ENCODE assay signal across 8 cellular contexts in genomic region chr13:27954406-27954851, GRCh38. TPM values are rescaled to one million over a fixed set of nuclear protein-coding genes. Genes with fewer than 3 reads are reported as not detected.
DNase-seq lines count a peak whose midpoint lies in the region; ATAC-seq and TF ChIP-seq lines count a peak whose summit lies in the region.

No MANE protein-coding gene starts in this region.

- H2AK5ac ChIP-seq in mesendoderm (ENCODE audit: low read length) = no peak overlapping the region

- POLR2A ChIA-PET in MCF 10A (lab: Yijun Ruan, JAX) = interaction anchor here (1.2 kb wide), 1 partner anchor 124 kb away, joined by 6 read pairs; no protein-coding TSS in a partner anchor

- peak overlapping the region; percentile 32 to 63 (median 48) for H3K4me3 ChIP-seq in breast epithelium
- no peak overlapping the region for H3K4me3 ChIP-seq in mesendoderm (ENCODE audit: low read length)

- H3K27ac ChIP-seq in breast epithelium = no peak overlapping the region
- no peak overlapping the region for H3K27ac ChIP-seq in mesendoderm (ENCODE audit: low read depth, low read length)

- H3K27ac Mint-ChIP-seq in MCF 10A (ENCODE audit: low read depth, unreplicated experiment) = no peak overlapping the region
- no peak overlapping the region for H3K27ac Mint-ChIP-seq in central memory CD8-positive, alpha-beta T cell (ENCODE audit: low read depth)

- H3K79me1 ChIP-seq in mesendoderm (ENCODE audit: low read length) = no peaks in the 10 kb centered on the region

- H2BK5ac ChIP-seq in mesendoderm (ENCODE audit: low read length) = no peak overlapping the region

- peak; percentile 27 for ATAC-seq in HG03460 (IDR thresholded peaks at IDR 0.05; ENCODE audit: unreplicated experiment)
- ATAC-seq in central memory CD8-positive, alpha-beta T cell (replicated peaks; ENCODE audit: extremely low read depth, poor library complexity, severe bottlenecking) = no peak

- H3K18ac ChIP-seq in mesendoderm (ENCODE audit: low read length) = no peak overlapping the region

- no peak for TF ChIP-seq CTCF in breast epithelium (IDR thresholded peaks at IDR 0.05)
- TF ChIP-seq CTCF in MCF 10A (IDR thresholded peaks at IDR 0.05; ENCODE audit: unreplicated experiment) = no peak

- H3K4me1 Mint-ChIP-seq in MCF 10A (ENCODE audit: insufficient read depth, unreplicated experiment) = no peaks in the 10 kb centered on the region
- H3K4me1 Mint-ChIP-seq in central memory CD8-positive, alpha-beta T cell = peaks cover 7% of the 10 kb centered on the region

- H3K36me3 ChIP-seq in breast epithelium (no peaks in the 10 kb centered on the region), mesendoderm (ENCODE audit: control insufficient read depth, insufficient read depth, low read length) (no peaks in the 10 kb centered on the region)

- H3K4me1 ChIP-seq in breast epithelium = no peaks in the 10 kb centered on the region
- H3K4me1 ChIP-seq in mesendoderm (ENCODE audit: control insufficient read depth, low read depth, low read length) = no peaks in the 10 kb centered on the region

- no TSS peak for BruUV-seq in MCF 10A (replicated peaks; lab: Mats Ljungman, UMichigan)

- no peak overlapping the region for H4K5ac ChIP-seq in mesendoderm (ENCODE audit: low read length)

- DNase-seq in breast epithelium (ENCODE audit: low spot score in 2 of 2) = no peak
- no peak for DNase-seq in MCF 10A (ENCODE audit: unreplicated experiment)
- no peak for DNase-seq in central memory CD8-positive, alpha-beta T cell (ENCODE audit: low spot score in 2 of 2)
- DNase-seq in mesendoderm = peak; percentile 68
- DNase-seq in cerebellar cortex (ENCODE audit: low spot score) = no peak
- no peak for DNase-seq in putamen (ENCODE audit: low spot score)
- DNase-seq in HT-29 (ENCODE audit: low spot score) = no peak

- H3K9me3 Mint-ChIP-seq in MCF 10A (ENCODE audit: unreplicated experiment) = no peaks in the 10 kb centered on the region
- peaks cover 5% of the 10 kb centered on the region for H3K9me3 Mint-ChIP-seq in central memory CD8-positive, alpha-beta T cell

- no peaks in the 10 kb centered on the region for H3K27me3 Mint-ChIP-seq in MCF 10A (ENCODE audit: insufficient read depth, unreplicated experiment)
- peaks cover 80% of the 10 kb centered on the region for H3K27me3 Mint-ChIP-seq in central memory CD8-positive, alpha-beta T cell

- H3K36me3 Mint-ChIP-seq in MCF 10A (ENCODE audit: insufficient read depth, unreplicated experiment) = no peaks in the 10 kb centered on the region
- H3K36me3 Mint-ChIP-seq in central memory CD8-positive, alpha-beta T cell (ENCODE audit: insufficient read depth) = peaks cover 2% of the 10 kb centered on the region

- no peak overlapping the region for H3K23ac ChIP-seq in mesendoderm (ENCODE audit: low read length)

- H3K4me2 ChIP-seq in mesendoderm (ENCODE audit: low read length) = peak overlapping the region; percentile 74

- H3K79me2 ChIP-seq in mesendoderm (ENCODE audit: control insufficient read depth, insufficient read depth, low read length) = no peaks in the 10 kb centered on the region

- CTCF ChIA-PET in MCF 10A (lab: Yijun Ruan, JAX) = interaction anchor here (0.7 to 7.1 kb wide), 13 partner anchors 12 to 592 kb away, joined by 3 to 85 read pairs (median 6); no protein-coding TSS in a partner anchor

- H3K9me3 ChIP-seq in breast epithelium = no peaks in the 10 kb centered on the region

- H3K4ac ChIP-seq in mesendoderm (ENCODE audit: low read depth, low read length) = no peak overlapping the region

- no peak overlapping the region for H4K8ac ChIP-seq in mesendoderm (ENCODE audit: low read depth, low read length)

- no peak overlapping the region for H3K4me3 Mint-ChIP-seq in MCF 10A (ENCODE audit: unreplicated experiment)
- peak overlapping the region; percentile 55 for H3K4me3 Mint-ChIP-seq in central memory CD8-positive, alpha-beta T cell

- no CpG with 5 or more reads among the region's 56 CpGs for WGBS in mesendoderm (ENCODE audit: extremely low coverage, insufficient coverage, low lambda C conversion rate)

- no peak for TF ChIP-seq POLR2A in breast epithelium (IDR thresholded peaks at IDR 0.05)

- intact Hi-C loops in breast epithelium (cut with DNase I; ENCODE audit: low total_unique reads) (no loop called here), MCF 10A (cut with micrococcal nuclease) (loop anchor here (2.0 to 10.0 kb wide), 3 partner anchors 180 to 580 kb away; no protein-coding TSS in a partner anchor)

- no peak overlapping the region for H3K9ac ChIP-seq in mesendoderm (ENCODE audit: low read length)

- H2BK15ac ChIP-seq in mesendoderm (replicated peaks; ENCODE audit: low read depth) = no peak overlapping the region

- peak overlapping the region; percentile 42 for H3K56ac ChIP-seq in mesendoderm (ENCODE audit: low read length)

- no peak overlapping the region for H2BK120ac ChIP-seq in mesendoderm (ENCODE audit: low read depth, low read length)

- H3K27me3 ChIP-seq in breast epithelium (peaks cover 0 to 68% of the 10 kb centered on the region in 2 donors), mesendoderm (ENCODE audit: insufficient read depth, low read length, poor library complexity) (peaks cover 32% of the 10 kb centered on the region)

RNA-seq across cellular contexts. Expression of gene CDX2, which starts 14.7 kb away (rescaled TPM):
- total RNA-seq in breast epithelium (under 1 TPM in 1 of 3 donors, not detected in 2; 0.33 TPM), MCF 10A (2022) (not detected in 2 replicates)
- polyA plus RNA-seq in mesendoderm (2013, experiment 1 of 2) = 1.7 TPM
- polyA plus RNA-seq in mesendoderm (2013, experiment 2 of 2) = 1.8 TPM
- total RNA-seq in HT-29 (2014; rRNA removed; shearing (Covaris generic)) = 4.1 and 5.4 TPM in 2 replicates

RNA-seq across cellular contexts. Expression of gene URAD, which starts 34.1 kb away (rescaled TPM):
- total RNA-seq in breast epithelium (1 to 10 TPM in 1 of 3 donors, under 1 TPM in 1, not detected in 1; 0.32 to 1.3 TPM), MCF 10A (2022) (not detected in 2 replicates)
- polyA plus RNA-seq in mesendoderm (2013, experiment 1 of 2) = not detected
- polyA plus RNA-seq in mesendoderm (2013, experiment 2 of 2) = 0.04 TPM
- not detected in 2 replicates for total RNA-seq in HT-29 (2014; rRNA removed; shearing (Covaris generic))

RNA-seq across cellular contexts. Expression of gene PDX1, which starts 34.6 kb away (rescaled TPM):
- total RNA-seq in breast epithelium = not detected
- total RNA-seq in MCF 10A (2022) = 0.17 and 0.35 TPM in 2 replicates
- polyA plus RNA-seq in mesendoderm (2013, experiment 1 of 2) = not detected
- not detected for polyA plus RNA-seq in mesendoderm (2013, experiment 2 of 2)
- 0.51 and 0.89 TPM in 2 replicates for total RNA-seq in HT-29 (2014; rRNA removed; shearing (Covaris generic))
